Comparison of ENCODE assay signal across 2 cellular contexts in the genomic region with DNA sequence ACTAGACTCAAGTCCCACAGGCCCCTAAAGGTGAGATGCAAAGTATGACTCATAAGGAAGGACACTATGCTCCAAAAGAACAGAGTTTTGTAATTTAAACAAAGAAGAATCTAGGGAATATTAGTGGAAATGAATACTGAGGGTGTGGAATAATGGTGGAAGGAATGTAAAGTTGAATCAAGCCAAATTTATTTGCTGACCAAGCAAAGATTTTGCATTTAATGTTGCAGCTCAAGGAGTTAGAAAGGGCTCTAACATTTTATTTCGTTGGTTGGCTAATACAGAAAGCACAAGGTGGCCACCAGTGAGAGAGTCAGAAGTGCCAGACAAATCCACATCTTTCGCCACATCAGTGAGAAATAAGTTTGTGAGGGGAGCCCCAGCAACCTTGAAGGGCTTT.
TF ChIP-seq lines count a peak whose summit lies in the region.

No MANE protein-coding gene starts in this region.

TF ChIP-seq in HepG2, 621 proteins besides CTCF, POLR2A, EP300 and RAD21 (continued from another document):
- TF ChIP-seq MAFK (conservative IDR thresholded peaks at IDR 0.05 in 1 of 2, IDR thresholded peaks at IDR 0.05 in 1 of 2; ENCODE audit: low read length in 2 of 2) (peak; percentile 97 to 98), RFX5 (IDR thresholded peaks at IDR 0.05; ENCODE audit: low read depth, low read length) (0 out of 2 replicates have a peak, but pooled peaks have one; percentile 14), MAFF (IDR thresholded peaks at IDR 0.05; ENCODE audit: low read depth, low read length) (peak; percentile 98), HMG20B (CRISPR knock-in tag; conservative IDR thresholded peaks at IDR 0.05) (no peak)
- TF ChIP-seq, protein P1, sequence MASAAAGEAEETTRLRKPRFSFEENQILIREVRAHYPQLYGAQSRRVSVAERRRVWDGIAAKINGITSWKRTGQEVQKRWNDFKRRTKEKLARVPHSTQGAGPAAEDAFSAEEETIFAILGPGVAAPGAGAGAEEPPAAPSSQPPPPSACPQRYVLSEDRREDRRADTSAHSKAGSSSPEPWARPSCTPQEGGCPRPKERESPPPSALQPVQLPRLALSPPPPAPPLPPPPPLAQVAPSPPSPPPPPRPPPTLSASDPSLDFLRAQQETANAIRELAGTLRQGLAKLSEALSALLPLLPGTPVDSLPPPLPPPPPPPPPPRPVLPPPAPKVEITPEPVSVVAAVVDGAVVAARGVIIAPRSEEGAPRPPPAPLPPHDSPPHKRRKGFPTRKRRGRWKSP (CRISPR knock-in tag; IDR thresholded peaks at IDR 0.05) = no peak

TF ChIP-seq in IMR-90, 13 proteins besides CTCF, POLR2A, EP300 and RAD21:
- TF ChIP-seq, protein P2, sequence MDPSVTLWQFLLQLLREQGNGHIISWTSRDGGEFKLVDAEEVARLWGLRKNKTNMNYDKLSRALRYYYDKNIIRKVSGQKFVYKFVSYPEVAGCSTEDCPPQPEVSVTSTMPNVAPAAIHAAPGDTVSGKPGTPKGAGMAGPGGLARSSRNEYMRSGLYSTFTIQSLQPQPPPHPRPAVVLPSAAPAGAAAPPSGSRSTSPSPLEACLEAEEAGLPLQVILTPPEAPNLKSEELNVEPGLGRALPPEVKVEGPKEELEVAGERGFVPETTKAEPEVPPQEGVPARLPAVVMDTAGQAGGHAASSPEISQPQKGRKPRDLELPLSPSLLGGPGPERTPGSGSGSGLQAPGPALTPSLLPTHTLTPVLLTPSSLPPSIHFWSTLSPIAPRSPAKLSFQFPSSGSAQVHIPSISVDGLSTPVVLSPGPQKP (IDR thresholded peaks at IDR 0.05; ENCODE audit: borderline replicate concordance, low read depth, low read length) = no peak
- TF ChIP-seq RCOR1 (IDR thresholded peaks at IDR 0.05; ENCODE audit: insufficient replicate concordance, low read length) (no peak), SMC3 (IDR thresholded peaks at IDR 0.05; ENCODE audit: low read depth, low read length) (no peak), FOS (IDR thresholded peaks at IDR 0.05; ENCODE audit: low read depth, low read length) (no peak), MAFK (IDR thresholded peaks at IDR 0.05; ENCODE audit: low read depth, low read length) (peak; percentile 95), NFE2L2 (IDR thresholded peaks at IDR 0.05; ENCODE audit: low read depth, low read length) (no peak), MAZ (IDR thresholded peaks at IDR 0.05; ENCODE audit: borderline replicate concordance, low read depth, low read length) (no peak), MXI1 (IDR thresholded peaks at IDR 0.05; ENCODE audit: borderline replicate concordance, low read depth, low read length) (no peak), CEBPB (IDR thresholded peaks at IDR 0.05; ENCODE audit: low read depth, low read length) (no peak)
TF ChIP-seq in IMR-90: peak in this region for 1.
